ENCODE assay signal across 15 cellular contexts in the genomic region with DNA sequence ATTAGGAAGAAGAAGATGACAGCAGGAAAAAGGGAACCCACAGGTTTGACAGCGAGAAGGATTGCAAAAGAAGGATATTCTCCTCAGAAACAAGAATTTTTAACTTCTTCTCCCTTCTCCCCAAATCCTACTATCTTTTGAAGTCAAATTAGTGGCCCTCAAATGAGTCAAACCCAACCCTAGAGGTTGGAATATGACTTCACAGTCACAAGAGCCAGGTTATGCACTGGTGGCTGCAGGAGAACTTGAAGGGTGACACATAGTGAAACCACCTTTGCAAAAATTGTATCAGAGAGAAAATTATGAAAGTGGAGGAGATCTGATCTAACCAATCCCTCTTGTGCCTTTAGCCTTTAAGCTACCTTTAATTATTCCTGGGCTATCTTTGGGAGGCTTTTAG.
DNase-seq lines count a peak whose midpoint lies in the region; ATAC-seq and TF ChIP-seq lines count a peak whose summit lies in the region.
"Had no signal": no experiment of that assay in that cellular context is flagged by ENCODE, and none has a peak within 500 bp of the region (broad histone marks: within the 10 kb centered on the region; RNA-seq: fewer than 3 reads in every experiment).

No MANE protein-coding gene starts in this region.

- no peak overlapping the region for H2AFZ ChIP-seq in OCI-LY3 (ENCODE audit: low read depth, low read length)
- H2AFZ ChIP-seq: parathyroid adenoma had no signal

- H3K36me3 ChIP-seq in OCI-LY3 (replicated peaks; ENCODE audit: low read depth, low read length), result no peaks in the 10 kb centered on the region
- H3K36me3 ChIP-seq: heart left ventricle, tibial artery had no signal

- peak; percentile 69 for ATAC-seq in GM18861 (IDR thresholded peaks at IDR 0.05; ENCODE audit: unreplicated experiment)
- ATAC-seq in HG02610 (IDR thresholded peaks at IDR 0.05; ENCODE audit: unreplicated experiment), result peak; percentile 92
- ATAC-seq: heart left ventricle had no signal

- peaks cover 10% of the 10 kb centered on the region for H3K4me1 ChIP-seq in OCI-LY3 (ENCODE audit: low read length)
- H3K4me1 ChIP-seq: heart left ventricle, parathyroid adenoma, tibial artery had no signal

- POLR2A ChIA-PET in RWPE1 (lab: Yijun Ruan, JAX; ENCODE audit: low non-redundant PET), result no interaction called here

- H3K4me3 ChIP-seq in OCI-LY3 (ENCODE audit: low read length), result no peak overlapping the region
- H3K4me3 ChIP-seq: heart left ventricle, SK-N-MC, tibial artery had no signal

- H3K27me3 ChIP-seq in OCI-LY3 (ENCODE audit: low read depth, low read length), result peaks cover 40% of the 10 kb centered on the region
- H3K27me3 ChIP-seq: tibial artery had no signal

- no peaks in the 10 kb centered on the region for H3K9me3 ChIP-seq in OCI-LY3 (ENCODE audit: insufficient read depth, low read length)
- H3K9me3 ChIP-seq: heart left ventricle, tibial artery had no signal

- CTCF ChIA-PET in RWPE1 (lab: Yijun Ruan, JAX), result no interaction called here

- H3K4me2 ChIP-seq in OCI-LY3 (ENCODE audit: low read length), result peak overlapping the region; percentile 12; the same call in 1 of the 2 replicates

- DNase-seq in NCI-H1694 treated with DMSO at 0.1 percent for 48 hours (lab: John Stamatoyannopoulos, UW), result peak; percentile 48
- no peak for DNase-seq in NCI-H1694 (lab: John Stamatoyannopoulos, UW)
- no peak for DNase-seq in NCI-H146 (lab: John Stamatoyannopoulos, UW)
- DNase-seq in RWPE1 (ENCODE audit: low spot score), result no peak
- no peak for DNase-seq in NCI-H82 treated with DMSO at 0.1 percent for 48 hours (lab: John Stamatoyannopoulos, UW; ENCODE audit: unreplicated experiment)
- DNase-seq: amygdala, erythroblast, heart left ventricle, NCI-H2107, tibial artery had no signal

- H4K20me1 ChIP-seq in OCI-LY3 (ENCODE audit: insufficient read depth, low read length), result no peaks in the 10 kb centered on the region

- TF ChIP-seq CTCF in OCI-LY3 (IDR thresholded peaks at IDR 0.05; ENCODE audit: low read depth, low read length) (no peak), RWPE1 (conservative IDR thresholded peaks at IDR 0.05; ENCODE audit: low read depth) (no peak)

- H3K79me2 ChIP-seq in OCI-LY3 (ENCODE audit: low read length), result no peaks in the 10 kb centered on the region
- H3K79me2 ChIP-seq: parathyroid adenoma had no signal

- H3K9ac ChIP-seq in OCI-LY3 (ENCODE audit: low read length), result no peak overlapping the region
- H3K9ac ChIP-seq: parathyroid adenoma had no signal

- H3K27ac ChIP-seq in OCI-LY3 (ENCODE audit: low read length) (no peak overlapping the region), RWPE1 (no peak overlapping the region)
- H3K27ac ChIP-seq: heart left ventricle, parathyroid adenoma, SK-N-MC, tibial artery had no signal
